30 cellular contexts compared by ENCODE assay signal in the genomic region with DNA sequence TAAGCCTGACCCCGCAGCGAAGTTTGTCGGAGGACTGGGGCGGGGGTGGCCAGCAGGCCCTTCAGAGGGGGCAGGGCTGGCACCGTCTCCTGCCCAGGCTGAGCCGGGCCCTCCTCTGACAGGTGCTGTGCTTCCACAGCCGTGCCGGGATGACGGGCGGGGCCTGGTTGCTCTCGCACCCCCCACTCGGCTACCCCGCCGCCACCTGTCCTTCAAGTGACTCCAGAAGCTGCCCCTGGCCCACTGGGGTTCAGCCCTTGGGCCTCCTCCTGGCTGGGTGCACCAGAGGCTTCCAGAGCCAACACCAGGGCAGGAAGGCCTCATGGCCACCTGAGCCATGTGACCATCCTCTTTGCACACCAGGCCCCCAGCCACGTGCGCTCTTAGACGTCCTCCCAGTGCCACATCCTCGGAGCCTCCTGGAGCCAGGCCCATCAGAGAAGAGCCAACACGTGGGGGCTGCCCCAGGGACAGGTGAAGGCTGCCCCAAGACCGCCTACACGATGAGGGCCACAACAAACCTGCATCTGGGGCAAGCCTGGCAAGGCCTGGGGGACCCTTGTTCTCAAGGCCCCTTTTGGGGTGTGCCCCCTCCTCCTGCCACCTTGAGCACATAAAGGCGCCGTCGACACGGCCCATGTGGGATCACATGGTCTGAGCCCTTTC. TPM values are rescaled to one million over a fixed set of nuclear protein-coding genes. Genes with fewer than 3 reads are reported as not detected.
"Had no signal": no experiment of that assay in that cellular context is flagged by ENCODE, and none has a peak within 500 bp of the region (broad histone marks: within the 10 kb centered on the region; RNA-seq: fewer than 3 reads in every experiment).

No MANE protein-coding gene starts in this region.

- H3K36me3 ChIP-seq: ovary had no signal

- H3K36me3 Mint-ChIP-seq: natural killer cell treated with Interleukin-12 subunit alpha and Interleukin-12 subunit beta and Interleukin-15 and Interleukin-18, amount 100 ng/mL, for 72 hours had no signal

- H3K79me2 ChIP-seq: hepatocyte had no signal

- H3K27me3 ChIP-seq: heart right ventricle, hepatocyte, neutrophil, ovary, sigmoid colon, tibial nerve, upper lobe of left lung, vagina had no signal

- H3K9me3 ChIP-seq: heart right ventricle, left ventricle myocardium inferior, mucosa of descending colon, neutrophil, ovary, prostate gland, sigmoid colon, tibial nerve, upper lobe of left lung, vagina had no signal

- H3K27ac ChIP-seq: heart right ventricle, hepatocyte, left ventricle myocardium inferior, neutrophil, ovary, prostate gland, sigmoid colon, tibial nerve, upper lobe of left lung, vagina had no signal

- H2AFZ ChIP-seq: hepatocyte had no signal

- H3K4me1 ChIP-seq: heart right ventricle, left ventricle myocardium inferior, prostate gland, sigmoid colon, tibial nerve, upper lobe of left lung, vagina had no signal

- DNase-seq: heart right ventricle; islet precursor cell; left ventricle myocardium inferior; midbrain; mucosa of descending colon; naive thymus-derived CD4-positive, alpha-beta T cell; occipital lobe; ovary; posterior cingulate gyrus; retina; sigmoid colon; small intestine; stimulated activated CD4-positive, alpha-beta T cell treated with anti-CD3 and anti-CD28 coated beads, Interleukin-1b, Interleukin-23, amount 100 ng/mL, for 48 hours; stimulated activated CD4-positive, alpha-beta T cell treated with anti-CD3 and anti-CD28 coated beads, Interleukin-2, amount 100 ng/mL, for 48 hours; stimulated activated CD4-positive, alpha-beta T cell treated with anti-CD3 and anti-CD28 coated beads, Interleukin-4, amount 100 ng/mL, for 4 hours; stimulated activated CD8-positive, alpha-beta memory T cell treated with anti-CD3 and anti-CD28 coated beads, Interleukin-4, amount 100 ng/mL, for 48 hours; stimulated activated naive CD4-positive, alpha-beta T cell treated with Interleukin-2 at 50 U/mL for 16 hours; stimulated activated naive CD8-positive, alpha-beta T cell treated with anti-CD3 and anti-CD28 coated beads, Interleukin-15, amount 100 ng/mL, for 72 hours had no signal

- H3K4me1 Mint-ChIP-seq: naive thymus-derived CD4-positive, alpha-beta T cell; stimulated activated memory B cell treated with anti-CD40 and anti-IgM and Interleukin-4, amounts not matched to agents 10 μg/mL and 1 μg/mL and 100 μg/mL, for 72 hours; stimulated activated naive CD8-positive, alpha-beta T cell treated with anti-CD3 and anti-CD28 coated beads, Interleukin-15, amount 100 ng/mL, for 72 hours had no signal

- H3K4me3 Mint-ChIP-seq: naive thymus-derived CD4-positive, alpha-beta T cell; natural killer cell treated with Interleukin-12 subunit alpha and Interleukin-12 subunit beta and Interleukin-15 and Interleukin-18, amount 100 ng/mL, for 72 hours; stimulated activated memory B cell treated with anti-CD40 and anti-IgM and Interleukin-4, amounts not matched to agents 10 μg/mL and 1 μg/mL and 100 μg/mL, for 72 hours; stimulated activated naive CD8-positive, alpha-beta T cell treated with anti-CD3 and anti-CD28 coated beads, Interleukin-15, amount 100 ng/mL, for 72 hours had no signal

- H3K9me3 Mint-ChIP-seq: naive thymus-derived CD4-positive, alpha-beta T cell; natural killer cell treated with Interleukin-12 subunit alpha and Interleukin-12 subunit beta and Interleukin-15 and Interleukin-18, amount 100 ng/mL, for 72 hours; stimulated activated memory B cell treated with anti-CD40 and anti-IgM and Interleukin-4, amounts not matched to agents 10 μg/mL and 1 μg/mL and 100 μg/mL, for 72 hours; stimulated activated naive CD8-positive, alpha-beta T cell treated with anti-CD3 and anti-CD28 coated beads, Interleukin-15, amount 100 ng/mL, for 72 hours had no signal

- H3K27ac Mint-ChIP-seq: naive thymus-derived CD4-positive, alpha-beta T cell; natural killer cell treated with Interleukin-12 subunit alpha and Interleukin-12 subunit beta and Interleukin-15 and Interleukin-18, amount 100 ng/mL, for 72 hours; stimulated activated memory B cell treated with anti-CD40 and anti-IgM and Interleukin-4, amounts not matched to agents 10 μg/mL and 1 μg/mL and 100 μg/mL, for 72 hours had no signal

- H3K4me3 ChIP-seq: heart right ventricle, hepatocyte, left ventricle myocardium inferior, lung, mucosa of descending colon, ovary, prostate gland, sigmoid colon, tibial nerve, upper lobe of left lung, vagina had no signal

- ATAC-seq: heart right ventricle; mucosa of descending colon; naive thymus-derived CD4-positive, alpha-beta T cell; natural killer cell treated with Interleukin-12 subunit alpha and Interleukin-12 subunit beta and Interleukin-15 and Interleukin-18, amount 100 ng/mL, for 72 hours; right cardiac atrium; stimulated activated memory B cell treated with anti-CD40 and anti-IgM and Interleukin-4, amounts not matched to agents 10 μg/mL and 1 μg/mL and 100 μg/mL, for 72 hours; stimulated activated naive CD8-positive, alpha-beta T cell treated with anti-CD3 and anti-CD28 coated beads, Interleukin-15, amount 100 ng/mL, for 72 hours had no signal

- H3K27me3 Mint-ChIP-seq: naive thymus-derived CD4-positive, alpha-beta T cell; natural killer cell treated with Interleukin-12 subunit alpha and Interleukin-12 subunit beta and Interleukin-15 and Interleukin-18, amount 100 ng/mL, for 72 hours; stimulated activated memory B cell treated with anti-CD40 and anti-IgM and Interleukin-4, amounts not matched to agents 10 μg/mL and 1 μg/mL and 100 μg/mL, for 72 hours; stimulated activated naive CD8-positive, alpha-beta T cell treated with anti-CD3 and anti-CD28 coated beads, Interleukin-15, amount 100 ng/mL, for 72 hours had no signal

- FAIRE-seq: small intestine had no signal

- H3K4me2 ChIP-seq: hepatocyte had no signal

RNA-seq across cellular contexts. Expression of a gene that starts 7.2 kb away (rescaled TPM):
- total RNA-seq: hepatocyte; kidney epithelial cell; natural killer cell treated with Interleukin-12 subunit alpha and Interleukin-12 subunit beta and Interleukin-15 and Interleukin-18, amount 100 ng/mL, for 72 hours; vagina had no signal
- polyA plus RNA-seq: naive thymus-derived CD4-positive, alpha-beta T cell had no signal

RNA-seq across cellular contexts. Expression of a gene that starts 9.8 kb away (rescaled TPM):
- total RNA-seq: hepatocyte; lower leg skin; natural killer cell treated with Interleukin-12 subunit alpha and Interleukin-12 subunit beta and Interleukin-15 and Interleukin-18, amount 100 ng/mL, for 72 hours; tibial nerve; vagina had no signal
- polyA plus RNA-seq: naive thymus-derived CD4-positive, alpha-beta T cell had no signal

RNA-seq across cellular contexts. Expression of a gene that starts 14.4 kb away (rescaled TPM):
- total RNA-seq: kidney epithelial cell; natural killer cell treated with Interleukin-12 subunit alpha and Interleukin-12 subunit beta and Interleukin-15 and Interleukin-18, amount 100 ng/mL, for 72 hours had no signal
- polyA plus RNA-seq: naive thymus-derived CD4-positive, alpha-beta T cell had no signal
